6 cellular contexts compared by ENCODE assay signal in genomic region chr1:1470626-1471388, GRCh38. TPM values are rescaled to one million over a fixed set of nuclear protein-coding genes. Genes with fewer than 3 reads are reported as not detected.
DNase-seq lines count a peak whose midpoint lies in the region; ATAC-seq and TF ChIP-seq lines count a peak whose summit lies in the region.

No MANE protein-coding gene starts in this region.

- no peak for TF ChIP-seq POLR2A in tibial nerve (IDR thresholded peaks at IDR 0.05)

- 17% methylated on average over 16 of the region's 16 CpGs for whole genome bisulfite sequencing in right cardiac atrium
- 11 to 15% methylated on average over 16 of the region's 16 CpGs for whole genome bisulfite sequencing in tibial nerve, 2 donors

- no peaks in the 10 kb centered on the region for H3K9me3 ChIP-seq in right cardiac atrium (ENCODE audit: control insufficient read depth, low read length)
- H3K9me3 ChIP-seq in tibial nerve = no peaks in the 10 kb centered on the region

- no peaks in the 10 kb centered on the region for H3K36me3 ChIP-seq in tibial nerve

- H3K4me3 ChIP-seq in right cardiac atrium (ENCODE audit: low read length) = peak overlapping the region; percentile 93
- peak overlapping the region; percentile 62 to 91 (median 76) for H3K4me3 ChIP-seq in tibial nerve

- ATAC-seq in SK-N-SH treated with all-trans-retinoic acid at 6 μM for 48 hours (peak; percentile 20), right cardiac atrium (no peak), HG03135 (IDR thresholded peaks at IDR 0.05; ENCODE audit: unreplicated experiment) (no peak)

- H3K4me1 ChIP-seq in right cardiac atrium (ENCODE audit: control insufficient read depth, insufficient read depth, low read length) (peaks cover 3% of the 10 kb centered on the region), tibial nerve (peaks cover 0 to 29% (median 12%) of the 10 kb centered on the region in 4 donors)

- no peak for TF ChIP-seq EP300 in tibial nerve (IDR thresholded peaks at IDR 0.05)

- H3K27me3 ChIP-seq in right cardiac atrium (ENCODE audit: control insufficient read depth, insufficient read depth) (no peaks in the 10 kb centered on the region), tibial nerve (no peaks in the 10 kb centered on the region)

- DNase-seq in DMS79 (lab: John Stamatoyannopoulos, UW) (peak; percentile 63), right cardiac atrium (peak in 1 of 3 donors; percentile 38), tibial nerve (ENCODE audit: low spot score in 2 of 2) (no peak), LoVo (ENCODE audit: low spot score) (no peak)

- TF ChIP-seq CTCF in tibial nerve (IDR thresholded peaks at IDR 0.05) = no peak

- intact Hi-C loops in right cardiac atrium (cut with DNase I) = no loop called here

- H3K27ac ChIP-seq in right cardiac atrium (ENCODE audit: low read length) (no peak overlapping the region), tibial nerve (peak overlapping the region; percentile 67 to 86 (median 84))

TF ChIP-seq in SK-N-SH treated with all-trans-retinoic acid at 6 μM for 48 hours, 23 proteins besides CTCF, POLR2A, EP300 and RAD21:
- TF ChIP-seq ESRRG (CRISPR knock-in tag; IDR thresholded peaks at IDR 0.05) = no peak
- no peak for TF ChIP-seq ZC3H10 (CRISPR knock-in tag; IDR thresholded peaks at IDR 0.05)
- TF ChIP-seq ARNTL (CRISPR knock-in tag; IDR thresholded peaks at IDR 0.05; ENCODE audit: borderline replicate concordance, low read depth) = no peak
- no peak for TF ChIP-seq RARB (CRISPR knock-in tag; IDR thresholded peaks at IDR 0.05)
- TF ChIP-seq ZNF70 (CRISPR knock-in tag; IDR thresholded peaks at IDR 0.05) = no peak

RNA-seq across cellular contexts. Expression of gene ATAD3B, which starts 0.8 kb away (rescaled TPM):
- total RNA-seq in right cardiac atrium (10 to 100 TPM in 1 of 4 donors, 1 to 10 TPM in 3; 5.6 to 11.4 (median 8.8) TPM), tibial nerve (10 to 100 TPM; 18.4 to 48.9 (median 22.5) TPM)
- 8.3 TPM for polyA plus RNA-seq in right cardiac atrium

RNA-seq across cellular contexts. Expression of gene ATAD3C, which starts 21.3 kb away (rescaled TPM):
- total RNA-seq in right cardiac atrium (1 to 10 TPM; 1.3 to 3.4 (median 2.2) TPM), tibial nerve (1 to 10 TPM in 3 of 4 donors, under 1 TPM in 1; 0.42 to 9.9 (median 3.2) TPM)
- 0.52 TPM for polyA plus RNA-seq in right cardiac atrium

RNA-seq across cellular contexts. Expression of gene VWA1, which starts 35.3 kb away (rescaled TPM):
- total RNA-seq in right cardiac atrium = 10 to 100 TPM; 25.0 to 38.6 (median 25.6) TPM
- 17.3 TPM for polyA plus RNA-seq in right cardiac atrium
- total RNA-seq in tibial nerve = 100 to 1,000 TPM; 142 to 261 (median 161) TPM

RNA-seq across cellular contexts. Expression of gene ATAD3A, which starts 41.2 kb away (rescaled TPM):
- 10 to 100 TPM; 13.6 to 20.1 (median 15.7) TPM for total RNA-seq in right cardiac atrium
- polyA plus RNA-seq in right cardiac atrium = 16.7 TPM
- total RNA-seq in tibial nerve = 10 to 100 TPM; 19.6 to 47.4 (median 27.0) TPM

RNA-seq across cellular contexts. Expression of gene ANKRD65, which starts 49.7 kb away (rescaled TPM):
- 1 to 10 TPM; 1.6 to 3.6 (median 2.9) TPM for total RNA-seq in right cardiac atrium
- polyA plus RNA-seq in right cardiac atrium = 4.5 TPM
- total RNA-seq in tibial nerve = 10 to 100 TPM; 13.8 to 32.6 (median 19.4) TPM
